Comparison of ENCODE assay signal across 24 cellular contexts in genomic region chr7:118696879-118697278, GRCh38.
DNase-seq lines count a peak whose midpoint lies in the region; ATAC-seq and TF ChIP-seq lines count a peak whose summit lies in the region.
"Had no signal": no experiment of that assay in that cellular context is flagged by ENCODE, and none has a peak within 500 bp of the region (broad histone marks: within the 10 kb centered on the region; RNA-seq: fewer than 3 reads in every experiment).

No MANE protein-coding gene starts in this region.

- H3K4me3 Mint-ChIP-seq in activated CD8-positive, alpha-beta T cell treated with anti-CD3 and anti-CD28 coated beads for 36 hours, result no peak overlapping the region
- H3K4me3 Mint-ChIP-seq in mesothelial cell of epicardium, result no peak overlapping the region
- H3K4me3 Mint-ChIP-seq: CD4-positive, alpha-beta memory T cell; T-cell had no signal

- CTCF ChIA-PET in activated CD8-positive, alpha-beta T cell treated with anti-CD3 and anti-CD28 coated beads for 36 hours (lab: Charles Lee), result no interaction called here

- H3K27ac ChIP-seq in foreskin keratinocyte, result no peak overlapping the region
- H3K27ac ChIP-seq: PC-9, SJCRH30 had no signal

- POLR2A ChIA-PET in activated CD8-positive, alpha-beta T cell treated with anti-CD3 and anti-CD28 coated beads for 36 hours (lab: Charles Lee), result no interaction called here

- H3K27me3 Mint-ChIP-seq in activated CD8-positive, alpha-beta T cell treated with anti-CD3 and anti-CD28 coated beads for 36 hours, result no peaks in the 10 kb centered on the region
- no peaks in the 10 kb centered on the region for H3K27me3 Mint-ChIP-seq in mesothelial cell of epicardium (ENCODE audit: low read depth)
- H3K27me3 Mint-ChIP-seq: CD4-positive, alpha-beta memory T cell; T-cell had no signal

- peak; percentile 12 for DNase-seq in MV-4-11 (lab: John Stamatoyannopoulos, UW)
- DNase-seq in foreskin keratinocyte, result no peak
- no peak for DNase-seq in activated CD8-positive, alpha-beta T cell treated with anti-CD3 and anti-CD28 coated beads for 36 hours
- no peak for DNase-seq in mesothelial cell of epicardium (ENCODE audit: low spot score in 2 of 2, unreplicated experiment in 2 of 2)
- no peak for DNase-seq in stimulated activated CD4-positive, alpha-beta T cell treated with anti-CD3 and anti-CD28 coated beads, Interleukin-4, amount 100 ng/mL, for 4 hours
- DNase-seq: C1 segment of cervical spinal cord; CD4-positive, alpha-beta memory T cell; COR-L47; DMS53; HCEC 1CT; KBM-7; NCI-H1105; NCI-H1436 treated with DMSO at 0.1 percent for 48 hours; NCI-H187 treated with DMSO at 0.1 percent for 48 hours; NCI-H2171 treated with DMSO at 0.1 percent for 48 hours; NCI-H345; NCI-H510A treated with DMSO at 0.1 percent for 48 hours; NCI-H774; PC-9; SJCRH30; T-cell had no signal

- intact Hi-C loops in activated CD8-positive, alpha-beta T cell treated with anti-CD3 and anti-CD28 coated beads for 36 hours (cut with micrococcal nuclease), result no loop called here

- TF ChIP-seq CTCF in foreskin keratinocyte (conservative IDR thresholded peaks at IDR 0.05), result no peak
- no peak for TF ChIP-seq CTCF in activated CD8-positive, alpha-beta T cell treated with anti-CD3 and anti-CD28 coated beads for 36 hours (IDR thresholded peaks at IDR 0.05)
- no peak for TF ChIP-seq CTCF in mesothelial cell of epicardium (IDR thresholded peaks at IDR 0.05; ENCODE audit: unreplicated experiment)

- H3K9me3 Mint-ChIP-seq in activated CD8-positive, alpha-beta T cell treated with anti-CD3 and anti-CD28 coated beads for 36 hours, result peaks cover 3% of the 10 kb centered on the region
- H3K9me3 Mint-ChIP-seq in mesothelial cell of epicardium, result no peaks in the 10 kb centered on the region

- no peaks in the 10 kb centered on the region for H3K27me3 ChIP-seq in foreskin keratinocyte
- H3K27me3 ChIP-seq: SJCRH30 had no signal

- H3K4me1 Mint-ChIP-seq in activated CD8-positive, alpha-beta T cell treated with anti-CD3 and anti-CD28 coated beads for 36 hours (ENCODE audit: low read depth), result no peaks in the 10 kb centered on the region
- no peaks in the 10 kb centered on the region for H3K4me1 Mint-ChIP-seq in mesothelial cell of epicardium
- H3K4me1 Mint-ChIP-seq: CD4-positive, alpha-beta memory T cell; T-cell had no signal

- H3K36me3 Mint-ChIP-seq in activated CD8-positive, alpha-beta T cell treated with anti-CD3 and anti-CD28 coated beads for 36 hours (ENCODE audit: low read depth), result no peaks in the 10 kb centered on the region
- H3K36me3 Mint-ChIP-seq in mesothelial cell of epicardium, result no peaks in the 10 kb centered on the region
- H3K36me3 Mint-ChIP-seq: CD4-positive, alpha-beta memory T cell; T-cell had no signal

- ATAC-seq in GM18868 (IDR thresholded peaks at IDR 0.05; ENCODE audit: unreplicated experiment) (peak; percentile 64), HG03025 (IDR thresholded peaks at IDR 0.05; ENCODE audit: low FRiP score, unreplicated experiment) (peak; percentile 67), foreskin keratinocyte (peak; percentile 44)
- ATAC-seq in activated CD8-positive, alpha-beta T cell treated with anti-CD3 and anti-CD28 coated beads for 36 hours, result no peak
- ATAC-seq: Right ventricle myocardium inferior, T-cell had no signal

- no peaks in the 10 kb centered on the region for H3K4me1 ChIP-seq in foreskin keratinocyte
- H3K4me1 ChIP-seq: SJCRH30 had no signal

- H3K27ac Mint-ChIP-seq in activated CD8-positive, alpha-beta T cell treated with anti-CD3 and anti-CD28 coated beads for 36 hours, result no peak overlapping the region
- H3K27ac Mint-ChIP-seq in mesothelial cell of epicardium, result no peak overlapping the region
- H3K27ac Mint-ChIP-seq: CD4-positive, alpha-beta memory T cell; T-cell had no signal
